Comparison of ENCODE assay signal across 1 cellular context in the genomic region with DNA sequence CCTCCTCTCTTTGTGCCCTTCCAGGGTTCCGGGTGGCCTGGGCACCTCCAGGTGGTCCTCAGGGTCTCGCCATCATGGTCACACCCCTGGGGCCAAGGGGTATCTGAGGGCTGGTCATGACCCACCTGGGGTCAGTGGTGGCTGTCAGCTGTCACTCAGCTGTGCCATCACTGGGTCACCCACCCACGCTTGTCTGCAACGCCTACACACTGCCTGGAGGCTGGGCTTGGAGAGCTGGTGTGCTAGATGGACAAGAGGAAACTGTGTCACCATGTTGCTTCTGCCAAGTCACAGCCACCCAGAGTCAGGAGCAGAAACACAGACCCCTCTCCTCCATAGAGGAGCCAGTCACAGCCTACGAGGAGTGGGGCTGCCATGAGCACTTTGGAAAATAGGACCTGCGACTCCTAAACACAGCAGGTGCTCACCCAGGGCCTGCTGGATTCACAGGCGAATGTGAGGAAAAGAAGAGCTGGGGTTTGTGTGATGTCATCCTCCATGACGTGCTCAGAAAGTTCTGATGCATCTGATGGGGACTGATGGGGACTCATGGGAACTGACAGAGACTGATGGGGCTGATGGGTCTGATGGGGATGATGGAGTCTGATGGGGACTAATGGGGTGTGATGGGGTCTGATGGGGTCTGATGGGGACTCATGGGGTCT.
TF ChIP-seq lines count a peak whose summit lies in the region.

No MANE protein-coding gene starts in this region.

TF ChIP-seq in GM23338, 12 proteins besides CTCF, POLR2A, EP300 and RAD21:
- TF ChIP-seq ZNF462 (CRISPR knock-in tag; IDR thresholded peaks at IDR 0.05), result no peak
- no peak for TF ChIP-seq EZH2phosphoT487 (IDR thresholded peaks at IDR 0.05; ENCODE audit: unreplicated experiment)
- TF ChIP-seq NANOG (IDR thresholded peaks at IDR 0.05; ENCODE audit: borderline replicate concordance), result no peak
- TF ChIP-seq, protein P1, sequence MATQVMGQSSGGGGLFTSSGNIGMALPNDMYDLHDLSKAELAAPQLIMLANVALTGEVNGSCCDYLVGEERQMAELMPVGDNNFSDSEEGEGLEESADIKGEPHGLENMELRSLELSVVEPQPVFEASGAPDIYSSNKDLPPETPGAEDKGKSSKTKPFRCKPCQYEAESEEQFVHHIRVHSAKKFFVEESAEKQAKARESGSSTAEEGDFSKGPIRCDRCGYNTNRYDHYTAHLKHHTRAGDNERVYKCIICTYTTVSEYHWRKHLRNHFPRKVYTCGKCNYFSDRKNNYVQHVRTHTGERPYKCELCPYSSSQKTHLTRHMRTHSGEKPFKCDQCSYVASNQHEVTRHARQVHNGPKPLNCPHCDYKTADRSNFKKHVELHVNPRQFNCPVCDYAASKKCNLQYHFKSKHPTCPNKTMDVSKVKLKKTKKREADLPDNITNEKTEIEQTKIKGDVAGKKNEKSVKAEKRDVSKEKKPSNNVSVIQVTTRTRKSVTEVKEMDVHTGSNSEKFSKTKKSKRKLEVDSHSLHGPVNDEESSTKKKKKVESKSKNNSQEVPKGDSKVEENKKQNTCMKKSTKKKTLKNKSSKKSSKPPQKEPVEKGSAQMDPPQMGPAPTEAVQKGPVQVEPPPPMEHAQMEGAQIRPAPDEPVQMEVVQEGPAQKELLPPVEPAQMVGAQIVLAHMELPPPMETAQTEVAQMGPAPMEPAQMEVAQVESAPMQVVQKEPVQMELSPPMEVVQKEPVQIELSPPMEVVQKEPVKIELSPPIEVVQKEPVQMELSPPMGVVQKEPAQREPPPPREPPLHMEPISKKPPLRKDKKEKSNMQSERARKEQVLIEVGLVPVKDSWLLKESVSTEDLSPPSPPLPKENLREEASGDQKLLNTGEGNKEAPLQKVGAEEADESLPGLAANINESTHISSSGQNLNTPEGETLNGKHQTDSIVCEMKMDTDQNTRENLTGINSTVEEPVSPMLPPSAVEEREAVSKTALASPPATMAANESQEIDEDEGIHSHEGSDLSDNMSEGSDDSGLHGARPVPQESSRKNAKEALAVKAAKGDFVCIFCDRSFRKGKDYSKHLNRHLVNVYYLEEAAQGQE (IDR thresholded peaks at IDR 0.05; ENCODE audit: unreplicated experiment), result no peak
- no peak for TF ChIP-seq EZH2 (IDR thresholded peaks at IDR 0.05; ENCODE audit: low read depth, unreplicated experiment)
- no peak for TF ChIP-seq STAT1 (IDR thresholded peaks at IDR 0.05; ENCODE audit: unreplicated experiment)
- TF ChIP-seq ETS1 (IDR thresholded peaks at IDR 0.05), result no peak
